15 cellular contexts compared by ENCODE assay signal in the genomic region with DNA sequence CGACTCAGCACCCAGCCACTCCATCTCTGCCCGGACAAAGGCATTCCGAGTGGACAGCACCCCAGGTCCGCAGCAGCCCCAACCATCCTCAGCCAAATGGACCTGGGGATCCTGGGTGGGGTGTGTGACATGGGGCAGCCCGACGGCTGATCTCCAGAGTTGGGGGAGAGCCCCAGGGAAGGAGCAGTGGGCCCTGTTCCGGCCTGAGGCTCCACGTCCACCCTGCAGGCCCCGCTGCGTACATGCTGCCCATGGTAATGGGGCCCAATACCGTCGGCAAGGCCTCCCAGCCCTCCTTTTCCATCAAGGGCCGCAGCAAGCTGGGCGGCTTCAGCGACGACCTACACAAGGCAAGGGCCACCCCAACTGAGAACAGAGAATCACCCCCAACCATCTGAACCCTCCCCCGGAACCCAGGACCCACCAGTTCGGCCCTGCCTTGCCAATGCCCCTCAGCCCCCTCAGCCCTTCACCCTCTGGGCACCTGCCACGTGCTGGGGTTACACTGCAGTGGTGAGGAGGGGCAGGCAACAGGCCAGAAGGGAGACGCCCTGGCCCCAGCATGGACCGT. TPM values are rescaled to one million over a fixed set of nuclear protein-coding genes. Genes with fewer than 3 reads are reported as not detected.
DNase-seq lines count a peak whose midpoint lies in the region; ATAC-seq and TF ChIP-seq lines count a peak whose summit lies in the region.
"Had no signal": no experiment of that assay in that cellular context is flagged by ENCODE, and none has a peak within 500 bp of the region (broad histone marks: within the 10 kb centered on the region; RNA-seq: fewer than 3 reads in every experiment).

No MANE protein-coding gene starts in this region.

- no peaks in the 10 kb centered on the region for H3K9me3 Mint-ChIP-seq in activated CD4-positive, alpha-beta T cell treated with anti-CD3 and anti-CD28 coated beads, Interleukin-2, amount 10 ng/mL, durations not matched to agents 7 days and 5 days
- no peaks in the 10 kb centered on the region for H3K9me3 Mint-ChIP-seq in activated T-helper 17 cell treated with anti-CD3 and anti-CD28 coated beads, Interleukin-2, amount 50 U/mL, for 72 hours
- no peaks in the 10 kb centered on the region for H3K9me3 Mint-ChIP-seq in neural crest cell
- H3K9me3 Mint-ChIP-seq: nephron progenitor cell, WTC11 had no signal

- no peaks in the 10 kb centered on the region for H3K4me1 ChIP-seq in psoas muscle

- ATAC-seq in activated T-helper 17 cell treated with anti-CD3 and anti-CD28 coated beads, Interleukin-2, amount 50 U/mL, for 72 hours (replicated peaks) = no peak
- no peak for ATAC-seq in GM21619 (IDR thresholded peaks at IDR 0.05; ENCODE audit: unreplicated experiment)
- no peak for ATAC-seq in psoas muscle
- ATAC-seq: WTC11 had no signal

- no peak for TF ChIP-seq CTCF in neural crest cell (conservative IDR thresholded peaks at IDR 0.05)
- TF ChIP-seq CTCF in psoas muscle (IDR thresholded peaks at IDR 0.05) = no peak

- peak overlapping the region; percentile 31 for H3K27ac Mint-ChIP-seq in activated CD4-positive, alpha-beta T cell treated with anti-CD3 and anti-CD28 coated beads, Interleukin-2, amount 10 ng/mL, durations not matched to agents 7 days and 5 days
- H3K27ac Mint-ChIP-seq in activated T-helper 17 cell treated with anti-CD3 and anti-CD28 coated beads, Interleukin-2, amount 50 U/mL, for 72 hours = peak overlapping the region; percentile 50
- H3K27ac Mint-ChIP-seq in neural crest cell (ENCODE audit: unreplicated experiment) = peak overlapping the region; percentile 54
- H3K27ac Mint-ChIP-seq: nephron progenitor cell, WTC11 had no signal

- no peak overlapping the region for H3K27ac ChIP-seq in psoas muscle
- H3K27ac ChIP-seq: dorsolateral prefrontal cortex had no signal

- peaks cover 8% of the 10 kb centered on the region for H3K36me3 Mint-ChIP-seq in activated CD4-positive, alpha-beta T cell treated with anti-CD3 and anti-CD28 coated beads, Interleukin-2, amount 10 ng/mL, durations not matched to agents 7 days and 5 days (ENCODE audit: low read depth)
- H3K36me3 Mint-ChIP-seq in activated T-helper 17 cell treated with anti-CD3 and anti-CD28 coated beads, Interleukin-2, amount 50 U/mL, for 72 hours (ENCODE audit: low read depth) = peaks cover 29% of the 10 kb centered on the region
- H3K36me3 Mint-ChIP-seq in neural crest cell (ENCODE audit: low read depth) = no peaks in the 10 kb centered on the region
- H3K36me3 Mint-ChIP-seq: WTC11 had no signal

- H3K4me3 ChIP-seq in psoas muscle = no peak overlapping the region
- H3K4me3 ChIP-seq: dorsolateral prefrontal cortex had no signal

- H3K4me1 Mint-ChIP-seq in activated CD4-positive, alpha-beta T cell treated with anti-CD3 and anti-CD28 coated beads, Interleukin-2, amount 10 ng/mL, durations not matched to agents 7 days and 5 days = peaks cover 23% of the 10 kb centered on the region
- H3K4me1 Mint-ChIP-seq in activated T-helper 17 cell treated with anti-CD3 and anti-CD28 coated beads, Interleukin-2, amount 50 U/mL, for 72 hours = peaks cover 18% of the 10 kb centered on the region
- no peaks in the 10 kb centered on the region for H3K4me1 Mint-ChIP-seq in neural crest cell
- H3K4me1 Mint-ChIP-seq: nephron progenitor cell, WTC11 had no signal

- POLR2A ChIA-PET in activated CD4-positive, alpha-beta T cell treated with anti-CD3 and anti-CD28 coated beads, Interleukin-2, amount 10 ng/mL, durations not matched to agents 7 days and 5 days (lab: Charles Lee) = no interaction called here

- DNase-seq in activated CD4-positive, alpha-beta T cell treated with anti-CD3 and anti-CD28 coated beads, Interleukin-2, amount 10 ng/mL, durations not matched to agents 7 days and 5 days = peak; percentile 4
- no peak for DNase-seq in activated CD4-positive, alpha-beta T cell treated with anti-CD3 and anti-CD28 coated beads, Interleukin-2, amount 50 U/mL, for 48 hours
- DNase-seq in neural crest cell (ENCODE audit: low read depth, low spot score) = no peak
- DNase-seq in psoas muscle = no peak
- DNase-seq: mammary epithelial cell, MV-4-11, NCI-H2081, NCI-H748 treated with DMSO at 0.1 percent for 48 hours, nephron progenitor cell had no signal

- H3K27me3 Mint-ChIP-seq in activated CD4-positive, alpha-beta T cell treated with anti-CD3 and anti-CD28 coated beads, Interleukin-2, amount 10 ng/mL, durations not matched to agents 7 days and 5 days = no peaks in the 10 kb centered on the region
- H3K27me3 Mint-ChIP-seq in activated T-helper 17 cell treated with anti-CD3 and anti-CD28 coated beads, Interleukin-2, amount 50 U/mL, for 72 hours = no peaks in the 10 kb centered on the region
- no peaks in the 10 kb centered on the region for H3K27me3 Mint-ChIP-seq in neural crest cell (ENCODE audit: low read depth)

- intact Hi-C loops in psoas muscle (cut with DNase I) = no loop called here

- CTCF ChIA-PET in activated CD4-positive, alpha-beta T cell treated with anti-CD3 and anti-CD28 coated beads, Interleukin-2, amount 10 ng/mL, durations not matched to agents 7 days and 5 days (lab: Charles Lee) = interaction anchor here (1.1 to 1.7 kb wide), 2 partner anchors 9 to 52 kb away, joined by 3 to 6 read pairs; partner anchors contain the start of genes BET1L and RIC8A

- H3K27me3 ChIP-seq in psoas muscle (ENCODE audit: insufficient read depth in 3 of 3, low read length in 2 of 3) = no peaks in the 10 kb centered on the region
- H3K27me3 ChIP-seq: dorsolateral prefrontal cortex had no signal

- H3K4me3 Mint-ChIP-seq in activated CD4-positive, alpha-beta T cell treated with anti-CD3 and anti-CD28 coated beads, Interleukin-2, amount 10 ng/mL, durations not matched to agents 7 days and 5 days = no peak overlapping the region
- no peak overlapping the region for H3K4me3 Mint-ChIP-seq in activated T-helper 17 cell treated with anti-CD3 and anti-CD28 coated beads, Interleukin-2, amount 50 U/mL, for 72 hours
- H3K4me3 Mint-ChIP-seq in neural crest cell = no peak overlapping the region
- H3K4me3 Mint-ChIP-seq: nephron progenitor cell, WTC11 had no signal

- no peaks in the 10 kb centered on the region for H3K9me3 ChIP-seq in psoas muscle

- WGBS in psoas muscle, 3 donors = 81 to 88% (median 82%) methylated on average over 21 of the region's 21 CpGs

- H3K36me3 ChIP-seq in psoas muscle (ENCODE audit: insufficient read depth in 1 of 2, low read depth in 1 of 2) = peaks cover 0 to 32% of the 10 kb centered on the region in 2 donors

RNA-seq across cellular contexts. Expression of gene SCGB1C1, which starts 5.4 kb away (rescaled TPM):
- not detected for total RNA-seq in activated CD4-positive, alpha-beta T cell treated with anti-CD3 and anti-CD28 coated beads, Interleukin-2, amount 10 ng/mL, durations not matched to agents 7 days and 5 days
- not detected for total RNA-seq in activated T-helper 17 cell treated with anti-CD3 and anti-CD28 coated beads, Interleukin-2, amount 50 U/mL, for 72 hours
- not detected in 2 replicates for total RNA-seq in neural crest cell
- not detected for total RNA-seq in psoas muscle
- polyA plus RNA-seq in psoas muscle = not detected
- total RNA-seq: Daoy, dorsolateral prefrontal cortex, mammary epithelial cell, WTC11 had no signal
- polyA plus RNA-seq: CD14-positive monocyte, mammary epithelial cell had no signal

RNA-seq across cellular contexts. Expression of gene BET1L, which starts 8.9 kb away (rescaled TPM):
- 10 to 100 TPM; 29.7 to 33.2 TPM for total RNA-seq in activated CD4-positive, alpha-beta T cell treated with anti-CD3 and anti-CD28 coated beads, Interleukin-2, amount 10 ng/mL, durations not matched to agents 7 days and 5 days
- total RNA-seq in activated T-helper 17 cell treated with anti-CD3 and anti-CD28 coated beads, Interleukin-2, amount 50 U/mL, for 72 hours = 10 to 100 TPM; 32.5 to 84.3 TPM
- 41.3 and 44.3 TPM in 2 replicates for total RNA-seq in neural crest cell
- 10 to 100 TPM; 11.8 to 27.7 (median 20.2) TPM for total RNA-seq in psoas muscle
- 10 to 100 TPM; 12.1 to 19.9 (median 18.0) TPM for polyA plus RNA-seq in psoas muscle

RNA-seq across cellular contexts. Expression of gene RIC8A, which starts 9.2 kb away (rescaled TPM):
- 100 to 1,000 TPM; 111 to 124 TPM for total RNA-seq in activated CD4-positive, alpha-beta T cell treated with anti-CD3 and anti-CD28 coated beads, Interleukin-2, amount 10 ng/mL, durations not matched to agents 7 days and 5 days
- total RNA-seq in activated T-helper 17 cell treated with anti-CD3 and anti-CD28 coated beads, Interleukin-2, amount 50 U/mL, for 72 hours = 100 to 1,000 TPM; 118 to 139 TPM
- total RNA-seq in neural crest cell (115 and 122 TPM in 2 replicates), psoas muscle (10 to 100 TPM; 34.4 to 54.8 (median 37.9) TPM)
- 10 to 100 TPM; 30.2 to 66.9 (median 57.8) TPM for polyA plus RNA-seq in psoas muscle

RNA-seq across cellular contexts. Expression of gene SIRT3, which starts 37.8 kb away (rescaled TPM):
- 10 to 100 TPM; 11.3 to 12.7 TPM for total RNA-seq in activated CD4-positive, alpha-beta T cell treated with anti-CD3 and anti-CD28 coated beads, Interleukin-2, amount 10 ng/mL, durations not matched to agents 7 days and 5 days
- total RNA-seq in activated T-helper 17 cell treated with anti-CD3 and anti-CD28 coated beads, Interleukin-2, amount 50 U/mL, for 72 hours = 10 to 100 TPM; 16.5 to 48.5 TPM
- total RNA-seq in neural crest cell (23.3 and 24.0 TPM in 2 replicates), psoas muscle (10 to 100 TPM; 15.0 to 23.2 (median 16.7) TPM)
- 10 to 100 TPM; 10.4 to 14.7 (median 12.3) TPM for polyA plus RNA-seq in psoas muscle

RNA-seq across cellular contexts. Expression of gene PSMD13, which starts 38.5 kb away (rescaled TPM):
- 100 to 1,000 TPM; 125 to 153 TPM for total RNA-seq in activated CD4-positive, alpha-beta T cell treated with anti-CD3 and anti-CD28 coated beads, Interleukin-2, amount 10 ng/mL, durations not matched to agents 7 days and 5 days
- total RNA-seq in activated T-helper 17 cell treated with anti-CD3 and anti-CD28 coated beads, Interleukin-2, amount 50 U/mL, for 72 hours = 100 to 1,000 TPM; 153 to 211 TPM
- 136 and 146 TPM in 2 replicates for total RNA-seq in neural crest cell
- total RNA-seq in psoas muscle = 100 to 1,000 TPM; 108 to 190 (median 149) TPM
- 100 to 1,000 TPM; 171 to 265 (median 258) TPM for polyA plus RNA-seq in psoas muscle
